ENCODE assay signal across 8 cellular contexts in genomic region chr22:17910561-17911311, GRCh38.
DNase-seq lines count a peak whose midpoint lies in the region; ATAC-seq and TF ChIP-seq lines count a peak whose summit lies in the region.

No MANE protein-coding gene starts in this region.

- no peak overlapping the region for H3K9ac ChIP-seq in MM.1S (ENCODE audit: low read length)

- TF ChIP-seq CTCF in MM.1S (IDR thresholded peaks at IDR 0.05; ENCODE audit: low read length) (no peak), chondrocyte (IDR thresholded peaks at IDR 0.05) (peak; percentile 80), stomach (IDR thresholded peaks at IDR 0.05) (no peak)

- peak overlapping the region; percentile 18; the same call in 1 of the 2 replicates for H3K4me3 ChIP-seq in ACC112 (ENCODE audit: low read depth, low read length)
- H3K4me3 ChIP-seq in MM.1S (ENCODE audit: low read length) = no peak overlapping the region
- H3K4me3 ChIP-seq in stomach = no peak overlapping the region

- peak overlapping the region; percentile 99 for H3K27ac Mint-ChIP-seq in chondrocyte (ENCODE audit: unreplicated experiment)
- peak overlapping the region in 1 of 2 donors; percentile 53 for H3K27ac Mint-ChIP-seq in stimulated activated naive CD8-positive, alpha-beta T cell treated with anti-CD3 and anti-CD28 coated beads, Interleukin-15, amount 100 ng/mL, for 72 hours

- TF ChIP-seq POLR2A in stomach (IDR thresholded peaks at IDR 0.05) = no peak

- no peak for TF ChIP-seq EP300 in stomach (IDR thresholded peaks at IDR 0.05)

- H3K27me3 Mint-ChIP-seq in chondrocyte (ENCODE audit: low read depth) = no peaks in the 10 kb centered on the region
- no peaks in the 10 kb centered on the region for H3K27me3 Mint-ChIP-seq in stimulated activated naive CD8-positive, alpha-beta T cell treated with anti-CD3 and anti-CD28 coated beads, Interleukin-15, amount 100 ng/mL, for 72 hours

- H3K9me2 ChIP-seq in MM.1S (replicated peaks; ENCODE audit: insufficient read depth, low read length) = no peaks in the 10 kb centered on the region

- peaks cover 4% of the 10 kb centered on the region for H3K36me3 Mint-ChIP-seq in chondrocyte (ENCODE audit: low read depth)

- H4K20me1 ChIP-seq in MM.1S (ENCODE audit: insufficient read depth, low read length) = no peaks in the 10 kb centered on the region

- peak; percentile 31 for DNase-seq in MM.1S
- DNase-seq in chondrocyte (ENCODE audit: low spot score) = no peak
- peak; percentile 87 for DNase-seq in left kidney (ENCODE audit: low read depth, low spot score)
- DNase-seq in stomach = no peak
- no peak for DNase-seq in stimulated activated naive CD8-positive, alpha-beta T cell treated with anti-CD3 and anti-CD28 coated beads, Interleukin-15, amount 100 ng/mL, for 72 hours
- DNase-seq in stimulated activated CD4-positive, alpha-beta T cell treated with anti-CD3 and anti-CD28 coated beads, Interleukin-4, amount 100 ng/mL, for 1 hour = no peak
- DNase-seq in activated gamma-delta T cell (lab: John Stamatoyannopoulos, UW) = no peak

- H3K36me3 ChIP-seq in ACC112 (ENCODE audit: insufficient read depth, low read length) = 0 out of 2 replicates have a peak, but pooled peaks cover 5% of the 10 kb centered on the region
- no peaks in the 10 kb centered on the region for H3K36me3 ChIP-seq in MM.1S (replicated peaks; ENCODE audit: insufficient read depth, low read length)
- H3K36me3 ChIP-seq in stomach = peaks cover 0 to 11% (median 10%) of the 10 kb centered on the region in 4 donors

- ATAC-seq in stimulated activated naive CD8-positive, alpha-beta T cell treated with anti-CD3 and anti-CD28 coated beads, Interleukin-15, amount 100 ng/mL, for 72 hours = no peak

- H2AFZ ChIP-seq in ACC112 (ENCODE audit: low read length, unreplicated experiment) (no peak overlapping the region), MM.1S (ENCODE audit: low read length) (no peak overlapping the region)

- H3K9me3 ChIP-seq in MM.1S (replicated peaks; ENCODE audit: insufficient read depth, low read length) (no peaks in the 10 kb centered on the region), stomach (no peaks in the 10 kb centered on the region)

- H3F3A ChIP-seq in MM.1S (ENCODE audit: insufficient read depth, low read length) = no peaks in the 10 kb centered on the region

- peaks cover 45% of the 10 kb centered on the region for H3K4me1 Mint-ChIP-seq in chondrocyte (ENCODE audit: low read depth)
- no peaks in the 10 kb centered on the region for H3K4me1 Mint-ChIP-seq in stimulated activated naive CD8-positive, alpha-beta T cell treated with anti-CD3 and anti-CD28 coated beads, Interleukin-15, amount 100 ng/mL, for 72 hours

- 41 to 62% (median 48%) methylated on average over 9 to 12 of the region's 12 CpGs for WGBS in stomach, 5 donors

- peak overlapping the region; percentile 84 for H3K27ac ChIP-seq in ACC112 (ENCODE audit: low read depth, low read length)
- H3K27ac ChIP-seq in MM.1S (ENCODE audit: low read length) = peak overlapping the region; percentile 25; the same call in 1 of the 2 replicates
- peak overlapping the region; percentile 13 to 78 (median 60) for H3K27ac ChIP-seq in stomach

- no peaks in the 10 kb centered on the region for H3K27me3 ChIP-seq in ACC112 (ENCODE audit: insufficient read depth, low read length)
- H3K27me3 ChIP-seq in MM.1S (replicated peaks; ENCODE audit: insufficient read depth, low read length) = no peaks in the 10 kb centered on the region
- H3K27me3 ChIP-seq in stomach = no peaks in the 10 kb centered on the region

- intact Hi-C loops in stomach (cut with DNase I; ENCODE audit: low total_unique reads) = no loop called here

- H3K4me1 ChIP-seq in ACC112 (ENCODE audit: control insufficient read depth, insufficient read depth, low read length, unreplicated experiment) = peaks cover 19% of the 10 kb centered on the region
- peaks cover 10% of the 10 kb centered on the region for H3K4me1 ChIP-seq in MM.1S (ENCODE audit: low read length)
- peaks cover 9 to 49% (median 32%) of the 10 kb centered on the region in 4 donors for H3K4me1 ChIP-seq in stomach

- peaks cover 30% of the 10 kb centered on the region for H3K79me2 ChIP-seq in ACC112 (ENCODE audit: control insufficient read depth, insufficient read depth, low read length, unreplicated experiment)
- H3K79me2 ChIP-seq in MM.1S (ENCODE audit: low read length) = peaks cover 82% of the 10 kb centered on the region

- H3K9me3 Mint-ChIP-seq in chondrocyte (ENCODE audit: low read depth) = no peaks in the 10 kb centered on the region
- H3K9me3 Mint-ChIP-seq in stimulated activated naive CD8-positive, alpha-beta T cell treated with anti-CD3 and anti-CD28 coated beads, Interleukin-15, amount 100 ng/mL, for 72 hours = no peaks in the 10 kb centered on the region

- H3K4me2 ChIP-seq in MM.1S (ENCODE audit: low read depth, low read length) = 0 out of 2 replicates have a peak overlapping the region, but pooled peaks have one; percentile 5

- peak overlapping the region; percentile 57 for H3K4me3 Mint-ChIP-seq in chondrocyte (ENCODE audit: unreplicated experiment)
- no peak overlapping the region for H3K4me3 Mint-ChIP-seq in stimulated activated naive CD8-positive, alpha-beta T cell treated with anti-CD3 and anti-CD28 coated beads, Interleukin-15, amount 100 ng/mL, for 72 hours

Comparison
In these comparisons a context has a peak if more than half of its experiments do, and no peak if none do; other contexts are left out.
1. H3K27ac ChIP-seq: peak in every context shown above with its lines; median percentile 84 in ACC112; 60 in stomach; 25 in MM.1S.
2. DNase-seq: peak in MM.1S (single experiment) and left kidney (single experiment); none in chondrocyte (single experiment), stomach (single experiment), stimulated activated naive CD8-positive, alpha-beta T cell treated with anti-CD3 and anti-CD28 coated beads, Interleukin-15, amount 100 ng/mL, for 72 hours (0 of 2), stimulated activated CD4-positive, alpha-beta T cell treated with anti-CD3 and anti-CD28 coated beads, Interleukin-4, amount 100 ng/mL, for 1 hour (single experiment) and activated gamma-delta T cell (single experiment).